In the genomic region with DNA sequence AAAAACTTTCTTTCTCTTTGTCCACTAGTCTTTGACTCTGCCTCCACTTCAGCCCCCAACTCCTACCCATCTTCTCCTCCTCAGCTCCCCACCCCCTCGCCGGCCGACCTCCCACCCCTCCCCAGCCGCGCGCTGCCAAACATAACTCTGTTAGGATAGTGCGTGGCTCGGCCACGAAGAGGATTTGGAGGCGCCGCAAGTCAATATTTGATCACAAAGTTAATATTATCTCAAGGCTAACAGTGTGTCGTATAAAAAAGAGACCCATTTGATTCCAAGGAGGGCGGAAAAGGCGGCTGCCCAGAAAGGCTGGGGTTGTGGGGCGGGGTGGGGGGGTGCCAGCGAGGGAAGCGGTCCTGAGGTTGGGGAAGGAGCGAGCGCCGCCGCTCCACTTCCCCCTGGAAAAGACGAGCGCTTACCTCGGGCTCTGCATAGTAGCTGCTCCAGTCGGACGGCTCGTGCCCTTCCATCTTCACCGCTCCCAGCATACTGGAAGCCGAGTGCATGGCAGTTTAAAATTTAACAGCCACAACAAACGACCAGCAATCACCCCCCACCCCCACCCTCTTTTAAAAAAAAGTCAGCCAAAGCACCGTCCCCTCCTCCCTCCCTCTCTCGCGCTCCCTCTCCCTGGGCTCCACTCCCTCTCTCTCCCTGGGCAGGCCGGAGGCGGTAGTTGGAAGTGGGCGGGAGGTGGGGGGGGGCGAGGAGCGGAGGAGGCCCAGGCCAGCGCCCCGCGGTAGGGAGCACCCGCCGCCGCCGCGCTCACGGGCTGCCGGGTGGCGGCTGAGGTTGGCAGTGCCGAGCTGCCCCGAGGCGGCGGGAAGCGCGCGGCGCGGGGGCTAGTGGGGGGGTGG, we compare ENCODE assay signal across 11 cellular contexts. TPM values are rescaled to one million over a fixed set of nuclear protein-coding genes. Genes with fewer than 3 reads are reported as not detected.
DNase-seq lines count a peak whose midpoint lies in the region; ATAC-seq, FAIRE-seq and TF ChIP-seq lines count a peak whose summit lies in the region.
"Had no signal": no experiment of that assay in that cellular context is flagged by ENCODE, and none has a peak within 500 bp of the region (broad histone marks: within the 10 kb centered on the region; RNA-seq: fewer than 3 reads in every experiment).

Gene FOXA2, minus strand, starts transcription at position 800 of the 857 bp plus-strand sequence. Its CDS starts 294 bp downstream, at position 506.

- peaks cover 53 to 77% (median 63%) of the 10 kb centered on the region in 5 donors for H3K27me3 Mint-ChIP-seq in naive thymus-derived CD4-positive, alpha-beta T cell

- POLR2A ChIA-PET in naive thymus-derived CD4-positive, alpha-beta T cell (lab: Charles Lee), result no interaction called here

- FAIRE-seq in urothelium cell line (lab: Jason Lieb, UNC), result peak; percentile 82

- H3K4me3 ChIP-seq in heart right ventricle (peak within 1 kb of the TSS in 6 of 10 donors; percentile 5 to 21 (median 11)), right atrium auricular region (peak within 1 kb of the TSS in 1 of 2 donors; percentile 25), SJSA1 (peak within 1 kb of the TSS; percentile 72), liver (ENCODE audit: low read depth in 1 of 3, low read length in 3 of 3) (peak within 1 kb of the TSS; percentile 86 to 95 (median 86))
- H3K4me3 ChIP-seq in naive thymus-derived CD4-positive, alpha-beta T cell (ENCODE audit: low read length), result no peak within 1 kb of the TSS

- peaks cover 0 to 13% (median 6%) of the 10 kb centered on the region in 11 donors for H3K9me3 Mint-ChIP-seq in naive thymus-derived CD4-positive, alpha-beta T cell

- peaks cover 0 to 6% (median 0%) of the 10 kb centered on the region in 7 donors for H3K4me1 Mint-ChIP-seq in naive thymus-derived CD4-positive, alpha-beta T cell
- H3K4me1 Mint-ChIP-seq: CD4-positive, CD25-positive, alpha-beta regulatory T cell; memory B cell had no signal

- TF ChIP-seq CTCF in heart right ventricle (IDR thresholded peaks at IDR 0.05) (no peak), right atrium auricular region (IDR thresholded peaks at IDR 0.05) (no peak), liver (IDR thresholded peaks at IDR 0.05; ENCODE audit: low read depth, low read length, missing input control) (peak; percentile 1)

- H3K36me3 ChIP-seq in heart right ventricle (no peaks in the 10 kb centered on the region), right atrium auricular region (no peaks in the 10 kb centered on the region), SJSA1 (peaks cover 33% of the 10 kb centered on the region), liver (ENCODE audit: control insufficient read depth in 4 of 4, insufficient read depth in 3 of 4, low read depth in 1 of 4, low read length in 3 of 4) (no peaks in the 10 kb centered on the region)
- no peaks in the 10 kb centered on the region for H3K36me3 ChIP-seq in naive thymus-derived CD4-positive, alpha-beta T cell (ENCODE audit: control insufficient read depth in 2 of 3, insufficient read depth in 3 of 3, low read length in 3 of 3)

- WGBS in heart right ventricle, 2 donors, result 1% methylated on average over 35 to 53 of the region's 58 CpGs
- under 1% methylated on average over 52 of the region's 58 CpGs for WGBS in liver

- H3K9ac ChIP-seq in liver (ENCODE audit: low read depth in 1 of 2, low read length in 2 of 2), result peak within 1 kb of the TSS; percentile 60 to 93

- H3K9me3 ChIP-seq in heart right ventricle (no peaks in the 10 kb centered on the region), right atrium auricular region (no peaks in the 10 kb centered on the region), SJSA1 (replicated peaks) (0 out of 2 replicates have a peak, but pooled peaks cover 2% of the 10 kb centered on the region), liver (ENCODE audit: control insufficient read depth in 4 of 4, low read length in 3 of 4) (no peaks in the 10 kb centered on the region)
- no peaks in the 10 kb centered on the region for H3K9me3 ChIP-seq in naive thymus-derived CD4-positive, alpha-beta T cell (ENCODE audit: control insufficient read depth in 2 of 3, low read length in 3 of 3)

- intact Hi-C loops in heart right ventricle (cut with DNase I), result no loop called here
- intact Hi-C loops in naive thymus-derived CD4-positive, alpha-beta T cell (cut with micrococcal nuclease), result loop anchor here in 1 of 2 donors (5.0 kb wide), 1 partner anchor 877 kb away; the partner anchor contains the start of gene PAX1

- TF ChIP-seq RAD21 in liver (IDR thresholded peaks at IDR 0.05), result peak; percentile 17 to 41

- peaks cover 60 to 100% (median 98%) of the 10 kb centered on the region in 7 donors for H3K27me3 ChIP-seq in heart right ventricle
- H3K27me3 ChIP-seq in right atrium auricular region, result peaks cover 15 to 64% of the 10 kb centered on the region in 2 donors
- peaks cover 8% of the 10 kb centered on the region; the same call in 1 of the 2 replicates for H3K27me3 ChIP-seq in SJSA1 (replicated peaks)
- no peaks in the 10 kb centered on the region for H3K27me3 ChIP-seq in liver (ENCODE audit: control insufficient read depth in 4 of 4, insufficient read depth in 4 of 4, low read length in 3 of 4)
- no peaks in the 10 kb centered on the region for H3K27me3 ChIP-seq in naive thymus-derived CD4-positive, alpha-beta T cell (ENCODE audit: control insufficient read depth in 2 of 2, insufficient read depth in 2 of 2, low read length in 2 of 2)

- H3K27ac Mint-ChIP-seq in naive thymus-derived CD4-positive, alpha-beta T cell, result peak within 1 kb of the TSS in 1 of 9 donors; percentile 52
- H3K27ac Mint-ChIP-seq: memory B cell had no signal

- H3K4me1 ChIP-seq in heart right ventricle (peaks cover 0 to 30% (median 16%) of the 10 kb centered on the region in 9 donors), right atrium auricular region (peaks cover 0 to 43% of the 10 kb centered on the region in 2 donors), SJSA1 (replicated peaks) (peaks cover 29% of the 10 kb centered on the region), liver (ENCODE audit: control insufficient read depth in 4 of 4, insufficient read depth in 4 of 4, low read length in 3 of 4) (peaks cover 4 to 52% (median 38%) of the 10 kb centered on the region in 4 donors)
- H3K4me1 ChIP-seq in naive thymus-derived CD4-positive, alpha-beta T cell (ENCODE audit: control insufficient read depth in 2 of 2, insufficient read depth in 2 of 2, low read length in 2 of 2), result no peaks in the 10 kb centered on the region

- H3K27ac ChIP-seq in heart right ventricle (no peak within 1 kb of the TSS), right atrium auricular region (no peak within 1 kb of the TSS), SJSA1 (no peak within 1 kb of the TSS), liver (ENCODE audit: low read depth in 1 of 2, low read length in 2 of 2) (peak within 1 kb of the TSS; percentile 96 to 97)
- no peak within 1 kb of the TSS for H3K27ac ChIP-seq in naive thymus-derived CD4-positive, alpha-beta T cell (ENCODE audit: low read depth, low read length)

- ATAC-seq in heart right ventricle, result peak in 1 of 8 donors; percentile 38
- no peak for ATAC-seq in GM18511 (IDR thresholded peaks at IDR 0.05; ENCODE audit: unreplicated experiment)
- no peak for ATAC-seq in HG03095 (IDR thresholded peaks at IDR 0.05; ENCODE audit: unreplicated experiment)
- ATAC-seq in naive thymus-derived CD4-positive, alpha-beta T cell, result no peak

- DNase-seq in heart right ventricle, result no peak
- no peak for DNase-seq in right atrium auricular region (ENCODE audit: low spot score)
- peak; percentile 67 to 78 for DNase-seq in SJSA1 (ENCODE audit: low read depth in 1 of 2, low spot score in 2 of 2)
- DNase-seq in urothelium cell line (ENCODE audit: low spot score), result peak; percentile 77
- DNase-seq in naive thymus-derived CD4-positive, alpha-beta T cell, result no peak
- DNase-seq: CD4-positive, CD25-positive, alpha-beta regulatory T cell; T-helper 9 cell had no signal

- CTCF ChIA-PET in naive thymus-derived CD4-positive, alpha-beta T cell (lab: Charles Lee), result no interaction called here

- H3K36me3 Mint-ChIP-seq in naive thymus-derived CD4-positive, alpha-beta T cell, result peaks cover 0 to 5% (median 0%) of the 10 kb centered on the region in 5 donors
- H3K36me3 Mint-ChIP-seq: CD4-positive, CD25-positive, alpha-beta regulatory T cell; memory B cell had no signal

- H3K4me3 Mint-ChIP-seq in naive thymus-derived CD4-positive, alpha-beta T cell, result peak within 1 kb of the TSS in 2 of 10 donors; percentile 47
- H3K4me3 Mint-ChIP-seq: CD4-positive, CD25-positive, alpha-beta regulatory T cell; memory B cell had no signal

TF ChIP-seq in liver, 16 proteins besides CTCF, POLR2A, EP300 and RAD21 (continues in another document):
- no peak for TF ChIP-seq NR2F2 (IDR thresholded peaks at IDR 0.05)
- TF ChIP-seq GABPA (IDR thresholded peaks at IDR 0.05 in 1 of 2, conservative IDR thresholded peaks at IDR 0.05 in 1 of 2), result no peak
- TF ChIP-seq, protein P1, sequence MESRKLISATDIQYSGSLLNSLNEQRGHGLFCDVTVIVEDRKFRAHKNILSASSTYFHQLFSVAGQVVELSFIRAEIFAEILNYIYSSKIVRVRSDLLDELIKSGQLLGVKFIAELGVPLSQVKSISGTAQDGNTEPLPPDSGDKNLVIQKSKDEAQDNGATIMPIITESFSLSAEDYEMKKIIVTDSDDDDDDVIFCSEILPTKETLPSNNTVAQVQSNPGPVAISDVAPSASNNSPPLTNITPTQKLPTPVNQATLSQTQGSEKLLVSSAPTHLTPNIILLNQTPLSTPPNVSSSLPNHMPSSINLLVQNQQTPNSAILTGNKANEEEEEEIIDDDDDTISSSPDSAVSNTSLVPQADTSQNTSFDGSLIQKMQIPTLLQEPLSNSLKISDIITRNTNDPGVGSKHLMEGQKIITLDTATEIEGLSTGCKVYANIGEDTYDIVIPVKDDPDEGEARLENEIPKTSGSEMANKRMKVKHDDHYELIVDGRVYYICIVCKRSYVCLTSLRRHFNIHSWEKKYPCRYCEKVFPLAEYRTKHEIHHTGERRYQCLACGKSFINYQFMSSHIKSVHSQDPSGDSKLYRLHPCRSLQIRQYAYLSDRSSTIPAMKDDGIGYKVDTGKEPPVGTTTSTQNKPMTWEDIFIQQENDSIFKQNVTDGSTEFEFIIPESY (IDR thresholded peaks at IDR 0.05), result peak; percentile 37
- no peak for TF ChIP-seq HNF4G (IDR thresholded peaks at IDR 0.05)
- no peak for TF ChIP-seq ATF3 (IDR thresholded peaks at IDR 0.05)
- peak; percentile 92 for TF ChIP-seq TAF1 (conservative IDR thresholded peaks at IDR 0.05)
- TF ChIP-seq FOXA2 (IDR thresholded peaks at IDR 0.05), result no peak
- peak in 1 of 2 donors; percentile 60 for TF ChIP-seq EGR1 (IDR thresholded peaks at IDR 0.05; ENCODE audit: low read depth in 2 of 2)
- TF ChIP-seq HNF4A (conservative IDR thresholded peaks at IDR 0.05), result peak; percentile 15 to 25

RNA-seq across cellular contexts. Expression of gene FOXA2, which starts in this region (rescaled TPM):
- total RNA-seq in heart right ventricle, result not detected
- not detected for polyA plus RNA-seq in heart right ventricle
- total RNA-seq in right atrium auricular region, result not detected
- total RNA-seq in SJSA1 (2014; rRNA removed; shearing (Covaris generic)), result 12.8 and 14.0 TPM in 2 replicates
- total RNA-seq in liver, result 10 to 100 TPM in 1 of 2 donors, 1 to 10 TPM in 1; 5.2 to 10.6 TPM
- 10 to 100 TPM; 11.6 to 12.7 TPM for polyA plus RNA-seq in liver
- not detected for total RNA-seq in naive thymus-derived CD4-positive, alpha-beta T cell
- polyA plus RNA-seq in naive thymus-derived CD4-positive, alpha-beta T cell, result not detected
- total RNA-seq: CD4-positive, CD25-positive, alpha-beta regulatory T cell had no signal
- polyA plus RNA-seq: CD4-positive, CD25-positive, alpha-beta regulatory T cell had no signal

Comparison
In these comparisons a context has a peak if more than half of its experiments do, and no peak if none do; other contexts are left out.
1. RNA of gene FOXA2 (total RNA-seq): 12.8 to 14.0 TPM in SJSA1 and 5.2 to 10.6 TPM in liver; not detected in heart right ventricle, not detected in right atrium auricular region and not detected in naive thymus-derived CD4-positive, alpha-beta T cell; every median in the first group is over 4 times any median in the second.
2. RNA of gene FOXA2 (polyA plus RNA-seq): 11.6 to 12.7 TPM in liver; not detected in heart right ventricle and not detected in naive thymus-derived CD4-positive, alpha-beta T cell; every median in the first group is over 10 times any median in the second.
3. DNase-seq: peak in SJSA1 (2 of 2) and urothelium cell line (single experiment); none in heart right ventricle (0 of 2), right atrium auricular region (single experiment) and naive thymus-derived CD4-positive, alpha-beta T cell (0 of 9).
4. H3K27ac ChIP-seq: peak in liver (2 of 2); none in heart right ventricle (0 of 10), right atrium auricular region (0 of 2), SJSA1 (single experiment) and naive thymus-derived CD4-positive, alpha-beta T cell (single experiment).